In the genomic region with DNA sequence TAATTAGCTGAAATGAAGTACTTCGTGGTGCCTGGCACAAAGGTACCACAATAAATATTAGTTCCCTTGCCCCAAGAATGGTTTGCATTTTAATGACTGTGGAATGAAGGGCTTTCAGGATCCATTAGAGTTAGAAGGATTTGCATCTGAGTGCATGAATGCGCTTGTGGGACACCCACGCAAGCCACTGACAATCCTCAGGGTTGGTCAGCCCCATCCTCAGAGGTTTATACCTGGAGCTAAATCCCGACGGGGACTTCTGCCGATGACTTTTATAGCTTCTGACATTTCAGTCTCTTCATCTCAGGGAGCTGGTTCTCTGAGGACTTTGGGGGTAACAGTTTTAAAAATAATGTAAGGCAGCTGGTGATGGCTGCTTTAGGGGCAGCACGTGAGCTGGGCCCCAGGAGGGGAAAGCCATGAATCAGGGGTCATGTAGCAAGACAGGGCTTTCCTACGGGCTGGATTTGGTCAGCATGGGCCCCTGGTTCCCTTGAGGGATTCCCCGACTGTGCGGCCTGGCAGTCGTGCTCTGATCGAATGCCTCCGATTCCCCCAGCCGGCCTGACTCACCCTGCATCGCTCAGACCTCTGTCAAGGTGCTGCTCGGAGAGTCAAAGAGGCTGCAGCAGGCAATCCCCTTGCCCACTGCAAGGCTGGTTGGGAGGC, we compare ENCODE assay signal across 13 cellular contexts. TPM values are rescaled to one million over a fixed set of nuclear protein-coding genes. Genes with fewer than 3 reads are reported as not detected.
DNase-seq lines count a peak whose midpoint lies in the region; ATAC-seq and TF ChIP-seq lines count a peak whose summit lies in the region.
"Had no signal": no experiment of that assay in that cellular context is flagged by ENCODE, and none has a peak within 500 bp of the region (broad histone marks: within the 10 kb centered on the region; RNA-seq: fewer than 3 reads in every experiment).

No MANE protein-coding gene starts in this region.

- peak overlapping the region; percentile 61 for H3K4me2 ChIP-seq in OCI-LY3 (ENCODE audit: low read length)
- H3K4me2 ChIP-seq: hepatocyte had no signal

- H3K9me3 ChIP-seq in OCI-LY3 (ENCODE audit: insufficient read depth, low read length): no peaks in the 10 kb centered on the region
- no peaks in the 10 kb centered on the region for H3K9me3 ChIP-seq in esophagus squamous epithelium

- H3K79me2 ChIP-seq in OCI-LY3 (ENCODE audit: low read length): no peaks in the 10 kb centered on the region
- H3K79me2 ChIP-seq: hepatocyte had no signal

- H3K36me3 ChIP-seq in OCI-LY3 (replicated peaks; ENCODE audit: low read depth, low read length) (peaks cover 2% of the 10 kb centered on the region), esophagus squamous epithelium (no peaks in the 10 kb centered on the region)

- ATAC-seq in GM18909 (IDR thresholded peaks at IDR 0.05; ENCODE audit: poor library complexity, unreplicated experiment) (peak; percentile 59), HG02759 (IDR thresholded peaks at IDR 0.05; ENCODE audit: unreplicated experiment) (peak; percentile 51), HG03135 (IDR thresholded peaks at IDR 0.05; ENCODE audit: unreplicated experiment) (no peak), GM18870 (IDR thresholded peaks at IDR 0.05; ENCODE audit: unreplicated experiment) (no peak)
- ATAC-seq: HCT116 had no signal

- WGBS in esophagus squamous epithelium, 2 donors: 80 to 83% methylated on average over 8 to 12 of the region's 16 CpGs

- intact Hi-C loops in esophagus squamous epithelium (cut with DNase I): no loop called here

- TF ChIP-seq CTCF in OCI-LY3 (IDR thresholded peaks at IDR 0.05; ENCODE audit: low read depth, low read length) (no peak), esophagus squamous epithelium (IDR thresholded peaks at IDR 0.05) (no peak)

- TF ChIP-seq POLR2A in esophagus squamous epithelium (IDR thresholded peaks at IDR 0.05): no peak

- H3K4me3 ChIP-seq in OCI-LY3 (ENCODE audit: low read length) (peak overlapping the region; percentile 15; the same call in 1 of the 2 replicates), esophagus squamous epithelium (no peak overlapping the region)
- H3K4me3 ChIP-seq: hepatocyte had no signal

- H3K27ac ChIP-seq in OCI-LY3 (ENCODE audit: low read length): peak overlapping the region; percentile 70
- H3K27ac ChIP-seq in esophagus squamous epithelium: no peak overlapping the region
- H3K27ac ChIP-seq: hepatocyte had no signal

- H2AFZ ChIP-seq in OCI-LY3 (ENCODE audit: low read depth, low read length): no peak overlapping the region
- H2AFZ ChIP-seq: hepatocyte had no signal

- H3K27me3 ChIP-seq in OCI-LY3 (ENCODE audit: low read depth, low read length) (peaks cover 10% of the 10 kb centered on the region; the same call in 1 of the 2 replicates), esophagus squamous epithelium (peaks cover 0 to under 1% (median 0%) of the 10 kb centered on the region in 4 donors)
- H3K27me3 ChIP-seq: hepatocyte had no signal

- no peaks in the 10 kb centered on the region for H4K20me1 ChIP-seq in OCI-LY3 (ENCODE audit: insufficient read depth, low read length)

- H3K4me1 ChIP-seq in OCI-LY3 (ENCODE audit: low read length): peaks cover 74% of the 10 kb centered on the region
- peaks cover 0 to 1% (median 0%) of the 10 kb centered on the region in 3 donors for H3K4me1 ChIP-seq in esophagus squamous epithelium

- peak overlapping the region; percentile 46; the same call in 1 of the 2 replicates for H3K9ac ChIP-seq in OCI-LY3 (ENCODE audit: low read length)

- DNase-seq in Daoy (ENCODE audit: low read depth) (peak; percentile 54), T-helper 2 cell (no peak), esophagus squamous epithelium (lab: John Stamatoyannopoulos, UW) (no peak)
- DNase-seq: activated CD4-positive, alpha-beta T cell treated with anti-CD3 and anti-CD28 coated beads for 1 hour; C1 segment of cervical spinal cord; KBM-7 had no signal

RNA-seq across cellular contexts. Expression of gene IL10, which starts 20.8 kb away (rescaled TPM):
- total RNA-seq in Daoy (2014; rRNA removed; shearing (Covaris generic)): not detected in 2 replicates
- total RNA-seq in esophagus squamous epithelium: 1 to 10 TPM in 2 of 4 donors, under 1 TPM in 1, not detected in 1; 0.70 to 2.5 (median 1.5) TPM
- total RNA-seq: hepatocyte had no signal

RNA-seq across cellular contexts. Expression of gene IL19, which starts 22.5 kb away (rescaled TPM):
- total RNA-seq in Daoy (2014; rRNA removed; shearing (Covaris generic)): not detected in 2 replicates
- 10 to 100 TPM in 2 of 4 donors, under 1 TPM in 1, not detected in 1; 0.23 to 16.8 (median 16.3) TPM for total RNA-seq in esophagus squamous epithelium

Comparison
In these comparisons a context has a peak if more than half of its experiments do, and no peak if none do; other contexts are left out.
1. ATAC-seq: peak in GM18909 (single experiment) and HG02759 (single experiment); none in HG03135 (single experiment) and GM18870 (single experiment).